Comparison of ENCODE assay signal across 1 cellular context in genomic region chr7:90736968-90737939, GRCh38.
TF ChIP-seq lines count a peak whose summit lies in the region.

No MANE protein-coding gene starts in this region.

TF ChIP-seq in HepG2, 621 proteins besides CTCF, POLR2A, EP300 and RAD21 (continued from another document):
- TF ChIP-seq ZBED4 (CRISPR knock-in tag; IDR thresholded peaks at IDR 0.05; ENCODE audit: borderline replicate concordance), result no peak
TF ChIP-seq in HepG2: peak in this region for 0.
